ENCODE assay signal across 1 cellular context in the genomic region with DNA sequence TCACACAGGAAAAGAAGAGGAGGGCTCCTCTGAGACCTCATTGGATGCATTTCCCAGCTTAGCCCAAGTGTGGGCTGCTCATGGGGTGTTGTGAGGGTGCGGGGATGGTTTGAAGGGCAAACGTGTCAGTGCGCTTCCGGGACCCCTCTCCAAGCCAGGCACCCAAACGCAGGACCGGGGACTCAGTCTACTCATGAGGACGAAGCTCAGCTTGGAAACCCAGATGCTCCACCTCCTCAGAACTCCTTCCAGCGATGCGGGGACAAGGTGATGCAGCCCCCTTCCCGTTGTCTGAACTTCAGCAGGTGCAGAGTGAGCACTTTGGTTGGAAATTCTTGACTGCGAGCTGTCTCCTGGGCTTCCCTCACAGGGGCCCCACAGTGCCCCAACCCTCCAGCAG.
TF ChIP-seq lines count a peak whose summit lies in the region.

No MANE protein-coding gene starts in this region.

TF ChIP-seq in GM12878, 131 proteins besides CTCF, POLR2A, EP300 and RAD21:
- TF ChIP-seq PAX8 (IDR thresholded peaks at IDR 0.05) (no peak), YY1 (IDR thresholded peaks at IDR 0.05; ENCODE audit: low read depth, low read length) (0 out of 2 replicates have a peak, but pooled peaks have one; percentile 4)
